17 cellular contexts compared by ENCODE assay signal in the genomic region with DNA sequence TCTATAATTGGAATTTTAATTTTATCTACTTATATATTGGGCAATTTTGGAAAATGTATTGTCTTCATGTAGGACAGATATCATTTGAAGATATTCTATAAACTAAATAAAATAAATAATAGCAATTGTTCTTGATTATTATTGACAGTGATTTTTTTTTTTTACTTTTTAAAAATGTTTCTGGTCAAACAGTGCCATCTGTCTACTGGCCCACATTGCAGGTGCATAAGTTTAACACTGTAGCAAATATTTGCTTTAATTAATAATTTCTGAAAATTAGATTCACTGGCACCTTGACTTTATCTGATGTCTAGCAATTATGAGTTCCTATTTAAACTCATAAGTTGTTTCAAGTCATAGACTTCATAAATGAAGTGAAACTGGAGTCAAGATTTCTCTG.
"Had no signal": no experiment of that assay in that cellular context is flagged by ENCODE, and none has a peak within 500 bp of the region (broad histone marks: within the 10 kb centered on the region; RNA-seq: fewer than 3 reads in every experiment).

No MANE protein-coding gene starts in this region.

- DNase-seq: activated CD4-positive, alpha-beta T cell treated with anti-CD3 and anti-CD28 coated beads for 48 hours; activated CD8-positive, alpha-beta memory T cell treated with anti-CD3 and anti-CD28 coated beads, Interleukin-2, amount 50 U/mL, for 48 hours; activated CD8-positive, alpha-beta T cell treated with anti-CD3 and anti-CD28 coated beads, Interleukin-2, amount 10 ng/mL, durations not matched to agents 7 days and 5 days; activated naive CD4-positive, alpha-beta T cell treated with anti-CD3 and anti-CD28 coated beads for 36 hours; body of pancreas; central memory CD4-positive, alpha-beta T cell; dermis blood vessel endothelial cell; hypothalamus; midbrain; ovary; stimulated activated CD4-positive, alpha-beta T cell treated with anti-CD3 and anti-CD28 coated beads, Interleukin-4, amount 100 ng/mL, for 1 hour; stimulated activated CD8-positive, alpha-beta memory T cell treated with anti-CD3 and anti-CD28 coated beads, Interleukin-4, amount 100 ng/mL, for 48 hours; stomach; T-helper 1 cell had no signal

- H3K27me3 ChIP-seq: body of pancreas, neural progenitor cell, ovary, stomach had no signal

- H2AFZ ChIP-seq: neural progenitor cell had no signal

- H3K9me3 ChIP-seq: ovary had no signal

- H3K36me3 Mint-ChIP-seq: neural progenitor cell had no signal

- H3K36me3 ChIP-seq: neural progenitor cell, ovary, stomach, thoracic aorta had no signal

- H3K9me3 Mint-ChIP-seq: activated naive CD4-positive, alpha-beta T cell treated with anti-CD3 and anti-CD28 coated beads for 36 hours had no signal

- H3K27ac Mint-ChIP-seq: activated CD8-positive, alpha-beta T cell treated with anti-CD3 and anti-CD28 coated beads, Interleukin-2, amount 10 ng/mL, durations not matched to agents 7 days and 5 days; activated naive CD4-positive, alpha-beta T cell treated with anti-CD3 and anti-CD28 coated beads for 36 hours; neural progenitor cell had no signal

- H3K4me2 ChIP-seq: neural progenitor cell had no signal

- ATAC-seq: activated CD8-positive, alpha-beta T cell treated with anti-CD3 and anti-CD28 coated beads, Interleukin-2, amount 10 ng/mL, durations not matched to agents 7 days and 5 days; body of pancreas had no signal

- H3K4me3 ChIP-seq: body of pancreas, lung, neural progenitor cell, ovary, stomach, thoracic aorta had no signal

- H3K9ac ChIP-seq: neural progenitor cell had no signal

- H3K27ac ChIP-seq: body of pancreas, neural progenitor cell, ovary, stomach, thoracic aorta had no signal

- H3K4me1 ChIP-seq: body of pancreas, neural progenitor cell, stomach had no signal
